16 cellular contexts compared by ENCODE assay signal in genomic region chr2:189540551-189540950, GRCh38. TPM values are rescaled to one million over a fixed set of nuclear protein-coding genes. Genes with fewer than 3 reads are reported as not detected.
DNase-seq lines count a peak whose midpoint lies in the region; ATAC-seq and TF ChIP-seq lines count a peak whose summit lies in the region.
"Had no signal": no experiment of that assay in that cellular context is flagged by ENCODE, and none has a peak within 500 bp of the region (broad histone marks: within the 10 kb centered on the region; RNA-seq: fewer than 3 reads in every experiment).

No MANE protein-coding gene starts in this region.

- no peak overlapping the region for H3K4me3 ChIP-seq in ascending aorta
- no peak overlapping the region for H3K4me3 ChIP-seq in esophagus muscularis mucosa
- H3K4me3 ChIP-seq: BLaER1 treated with 17β-estradiol and CSF1 and Interleukin-3, amounts not matched to agents 10 nM and 100 nM; SJCRH30 had no signal

- no peak for TF ChIP-seq POLR2A in esophagus muscularis mucosa (IDR thresholded peaks at IDR 0.05; ENCODE audit: low read depth)

- intact Hi-C loops in ascending aorta (cut with DNase I) (no loop called here), esophagus muscularis mucosa (cut with DNase I) (no loop called here)

- H3K9me3 Mint-ChIP-seq in mesothelial cell of epicardium, result peaks cover 16% of the 10 kb centered on the region
- H3K9me3 Mint-ChIP-seq in T-helper 2 cell treated with Interferon-gamma antibody and Interleukin-4, amounts not matched to agents 5 μg/mL and 100 μg/mL, for 36 hours, result no peaks in the 10 kb centered on the region
- H3K9me3 Mint-ChIP-seq: CD8-positive, alpha-beta memory T cell had no signal

- H3K36me3 Mint-ChIP-seq in mesothelial cell of epicardium, result peaks cover 8% of the 10 kb centered on the region
- H3K36me3 Mint-ChIP-seq in T-helper 2 cell treated with Interferon-gamma antibody and Interleukin-4, amounts not matched to agents 5 μg/mL and 100 μg/mL, for 36 hours (ENCODE audit: low read depth), result no peaks in the 10 kb centered on the region
- H3K36me3 Mint-ChIP-seq: CD8-positive, alpha-beta memory T cell had no signal

- peaks cover 3 to 29% of the 10 kb centered on the region in 2 donors for H3K4me1 ChIP-seq in ascending aorta
- peaks cover 3 to 50% (median 40%) of the 10 kb centered on the region in 4 donors for H3K4me1 ChIP-seq in esophagus muscularis mucosa

- H3K27ac Mint-ChIP-seq in mesothelial cell of epicardium, result peak overlapping the region; percentile 3
- no peak overlapping the region for H3K27ac Mint-ChIP-seq in T-helper 2 cell treated with Interferon-gamma antibody and Interleukin-4, amounts not matched to agents 5 μg/mL and 100 μg/mL, for 36 hours
- H3K27ac Mint-ChIP-seq: CD8-positive, alpha-beta memory T cell had no signal

- peaks cover 55% of the 10 kb centered on the region for H3K4me1 Mint-ChIP-seq in mesothelial cell of epicardium
- no peaks in the 10 kb centered on the region for H3K4me1 Mint-ChIP-seq in T-helper 2 cell treated with Interferon-gamma antibody and Interleukin-4, amounts not matched to agents 5 μg/mL and 100 μg/mL, for 36 hours (ENCODE audit: low read depth)
- H3K4me1 Mint-ChIP-seq: CD8-positive, alpha-beta memory T cell had no signal

- no peak for TF ChIP-seq CTCF in ascending aorta (IDR thresholded peaks at IDR 0.05)
- no peak for TF ChIP-seq CTCF in esophagus muscularis mucosa (IDR thresholded peaks at IDR 0.05)
- TF ChIP-seq CTCF in mesothelial cell of epicardium (IDR thresholded peaks at IDR 0.05; ENCODE audit: unreplicated experiment), result no peak

- H3K9me3 ChIP-seq in ascending aorta (no peaks in the 10 kb centered on the region), esophagus muscularis mucosa (no peaks in the 10 kb centered on the region)
- H3K9me3 ChIP-seq: BLaER1 treated with 17β-estradiol and CSF1 and Interleukin-3, amounts not matched to agents 10 nM and 100 nM had no signal

- no peaks in the 10 kb centered on the region for H3K27me3 Mint-ChIP-seq in mesothelial cell of epicardium (ENCODE audit: low read depth)
- peaks cover 12% of the 10 kb centered on the region for H3K27me3 Mint-ChIP-seq in T-helper 2 cell treated with Interferon-gamma antibody and Interleukin-4, amounts not matched to agents 5 μg/mL and 100 μg/mL, for 36 hours (ENCODE audit: low read depth)

- H3K27me3 ChIP-seq in ascending aorta (no peaks in the 10 kb centered on the region), esophagus muscularis mucosa (no peaks in the 10 kb centered on the region)
- H3K27me3 ChIP-seq: BLaER1 treated with 17β-estradiol and CSF1 and Interleukin-3, amounts not matched to agents 10 nM and 100 nM; SJCRH30 had no signal

- H3K36me3 ChIP-seq in ascending aorta (no peaks in the 10 kb centered on the region), esophagus muscularis mucosa (no peaks in the 10 kb centered on the region)
- H3K36me3 ChIP-seq: BLaER1 treated with 17β-estradiol and CSF1 and Interleukin-3, amounts not matched to agents 10 nM and 100 nM; SJCRH30 had no signal

- no peak overlapping the region for H3K4me3 Mint-ChIP-seq in mesothelial cell of epicardium
- no peak overlapping the region for H3K4me3 Mint-ChIP-seq in T-helper 2 cell treated with Interferon-gamma antibody and Interleukin-4, amounts not matched to agents 5 μg/mL and 100 μg/mL, for 36 hours
- H3K4me3 Mint-ChIP-seq: CD8-positive, alpha-beta memory T cell had no signal

- DNase-seq in ascending aorta (ENCODE audit: low spot score in 2 of 2) (no peak), esophagus muscularis mucosa (ENCODE audit: extremely low spot score) (no peak), mesothelial cell of epicardium (ENCODE audit: low spot score in 2 of 2, unreplicated experiment in 2 of 2) (no peak), UCSD-AML1 (lab: John Stamatoyannopoulos, UW; ENCODE audit: unreplicated experiment) (no peak)
- no peak for DNase-seq in T-helper 2 cell treated with Interferon-gamma antibody and Interleukin-4, amounts not matched to agents 5 μg/mL and 100 μg/mL, for 36 hours (ENCODE audit: low spot score)
- DNase-seq: CD8-positive, alpha-beta memory T cell; DMS79 treated with DMSO at 0.1 percent for 48 hours; NCI-H1417 treated with DMSO at 0.1 percent for 48 hours; NCI-H187 treated with DMSO at 0.1 percent for 48 hours; NCI-H524 treated with DMSO at 0.1 percent for 48 hours had no signal

- TF ChIP-seq EP300 in esophagus muscularis mucosa (IDR thresholded peaks at IDR 0.05), result no peak

- ATAC-seq in HG02870 (IDR thresholded peaks at IDR 0.05; ENCODE audit: unreplicated experiment), result no peak
- ATAC-seq in HG02642 (IDR thresholded peaks at IDR 0.05; ENCODE audit: poor library complexity, unreplicated experiment), result no peak
- ATAC-seq: Panc1 had no signal

- H3K27ac ChIP-seq in ascending aorta (peak overlapping the region; percentile 80 to 89), esophagus muscularis mucosa (replicated peaks in 1 of 4) (peak overlapping the region; percentile 50 to 89 (median 84))
- H3K27ac ChIP-seq: BLaER1 treated with 17β-estradiol and CSF1 and Interleukin-3, amounts not matched to agents 10 nM and 100 nM; KMS-11; SJCRH30 had no signal

- WGBS in esophagus muscularis mucosa, result 72% methylated on average over 1 of the region's 1 CpG

RNA-seq across cellular contexts. Expression of gene SLC40A1, which starts 40.0 kb away (rescaled TPM):
- total RNA-seq in ascending aorta, result 40.8 TPM
- total RNA-seq in esophagus muscularis mucosa, result 10 to 100 TPM; 35.3 to 80.9 (median 40.8) TPM
- total RNA-seq in mesothelial cell of epicardium, result 152 to 156 TPM (median 154 TPM) in 3 replicates
